Comparison of ENCODE assay signal across 8 cellular contexts in genomic region chr2:202378001-202378400, GRCh38. TPM values are rescaled to one million over a fixed set of nuclear protein-coding genes. Genes with fewer than 3 reads are reported as not detected.
DNase-seq lines count a peak whose midpoint lies in the region; ATAC-seq and TF ChIP-seq lines count a peak whose summit lies in the region.

No MANE protein-coding gene starts in this region.

- H3K9me2 ChIP-seq in hepatocyte (replicated peaks; ENCODE audit: insufficient read depth): no peaks in the 10 kb centered on the region

- no peak overlapping the region for H2AFZ ChIP-seq in hepatocyte

- peaks cover 69% of the 10 kb centered on the region for H3K79me2 ChIP-seq in hepatocyte

- peak overlapping the region; percentile 95 for H3K4me3 Mint-ChIP-seq in stimulated activated effector memory CD8-positive, alpha-beta T cell treated with anti-CD3 and anti-CD28 coated beads, Interleukin-12 subunit alpha, Interleukin-12 subunit beta, amount 100 ng/mL, for 72 hours

- H3K36me3 ChIP-seq in hepatocyte (replicated peaks; ENCODE audit: insufficient read depth, low read depth): no peaks in the 10 kb centered on the region

- DNase-seq in NCI-H146 treated with DMSO at 0.1 percent for 48 hours (lab: John Stamatoyannopoulos, UW; ENCODE audit: unreplicated experiment) (peak; percentile 6), NCI-H146 (lab: John Stamatoyannopoulos, UW) (no peak), hepatocyte (ENCODE audit: low spot score) (no peak), DMS53 (lab: John Stamatoyannopoulos, UW) (no peak), AG08395 (ENCODE audit: low spot score) (no peak)
- no peak for DNase-seq in stimulated activated effector memory CD8-positive, alpha-beta T cell treated with anti-CD3 and anti-CD28 coated beads, Interleukin-12 subunit alpha, Interleukin-12 subunit beta, amount 100 ng/mL, for 72 hours (ENCODE audit: low spot score in 2 of 2)

- peaks cover 13% of the 10 kb centered on the region for H3K4me1 ChIP-seq in hepatocyte (ENCODE audit: insufficient read depth)

- peaks cover 57% of the 10 kb centered on the region for H4K20me1 ChIP-seq in hepatocyte (ENCODE audit: insufficient read depth, poor library complexity, severe bottlenecking)

- no peak for TF ChIP-seq CTCF in VCaP (conservative IDR thresholded peaks at IDR 0.05)
- no peak for TF ChIP-seq CTCF in hepatocyte (IDR thresholded peaks at IDR 0.05; ENCODE audit: poor library complexity)

- WGBS in hepatocyte (ENCODE audit: low lambda C conversion rate, missing lambda C conversion rate): 2% methylated on average over 4 of the region's 4 CpGs

- peak overlapping the region; percentile 84 for H3K27ac Mint-ChIP-seq in stimulated activated effector memory CD8-positive, alpha-beta T cell treated with anti-CD3 and anti-CD28 coated beads, Interleukin-12 subunit alpha, Interleukin-12 subunit beta, amount 100 ng/mL, for 72 hours

- H3K36me3 Mint-ChIP-seq in stimulated activated effector memory CD8-positive, alpha-beta T cell treated with anti-CD3 and anti-CD28 coated beads, Interleukin-12 subunit alpha, Interleukin-12 subunit beta, amount 100 ng/mL, for 72 hours: peaks cover 21% of the 10 kb centered on the region

- H3K27ac ChIP-seq in VCaP: peak overlapping the region; percentile 97
- peak overlapping the region; percentile 100 for H3K27ac ChIP-seq in hepatocyte

- ATAC-seq in stimulated activated effector memory CD8-positive, alpha-beta T cell treated with anti-CD3 and anti-CD28 coated beads, Interleukin-12 subunit alpha, Interleukin-12 subunit beta, amount 100 ng/mL, for 72 hours: no peak
- no peak for ATAC-seq in GM19397 (IDR thresholded peaks at IDR 0.05; ENCODE audit: unreplicated experiment)

- peak overlapping the region; percentile 67 for H3K4me3 ChIP-seq in hepatocyte

- no peaks in the 10 kb centered on the region for H3K27me3 ChIP-seq in hepatocyte

- peak overlapping the region; percentile 80 for H3K4me2 ChIP-seq in hepatocyte

- no peaks in the 10 kb centered on the region for H3K9me3 ChIP-seq in hepatocyte (ENCODE audit: low read depth)

- H3K9me3 Mint-ChIP-seq in stimulated activated effector memory CD8-positive, alpha-beta T cell treated with anti-CD3 and anti-CD28 coated beads, Interleukin-12 subunit alpha, Interleukin-12 subunit beta, amount 100 ng/mL, for 72 hours: no peaks in the 10 kb centered on the region

- H3K4me1 Mint-ChIP-seq in stimulated activated effector memory CD8-positive, alpha-beta T cell treated with anti-CD3 and anti-CD28 coated beads, Interleukin-12 subunit alpha, Interleukin-12 subunit beta, amount 100 ng/mL, for 72 hours: peaks cover 27% of the 10 kb centered on the region

RNA-seq across cellular contexts. Expression of gene BMPR2, which starts 1.9 kb away (rescaled TPM):
- 40.9 and 42.2 TPM in 2 replicates for total RNA-seq in hepatocyte
- polyA plus RNA-seq in hepatocyte: 12.5 and 13.2 TPM in 2 replicates
